ENCODE assay signal across 8 cellular contexts in genomic region chr11:106077609-106078517, GRCh38. TPM values are rescaled to one million over a fixed set of nuclear protein-coding genes. Genes with fewer than 3 reads are reported as not detected.
DNase-seq lines count a peak whose midpoint lies in the region; ATAC-seq and TF ChIP-seq lines count a peak whose summit lies in the region.

Gene AASDHPPT, plus strand, starts transcription at chr11:106077662. Its CDS starts 49 bp downstream, at chr11:106077711.

- no peaks in the 10 kb centered on the region for H3K27me3 ChIP-seq in HUES6 (ENCODE audit: control insufficient read depth, insufficient read depth, low read length)
- no peaks in the 10 kb centered on the region for H3K27me3 ChIP-seq in mesendoderm (ENCODE audit: insufficient read depth, low read length, poor library complexity)
- no peaks in the 10 kb centered on the region for H3K27me3 ChIP-seq in thyroid gland

- peak within 1 kb of the TSS; percentile 53 for H3K18ac ChIP-seq in mesendoderm (ENCODE audit: low read length)

- TF ChIP-seq CTCF in thyroid gland (IDR thresholded peaks at IDR 0.05): peak in 1 of 6 experiments; percentile 10

- H3K56ac ChIP-seq in mesendoderm (ENCODE audit: low read length): peak within 1 kb of the TSS; percentile 100

- no peaks in the 10 kb centered on the region for H3K9me3 ChIP-seq in HUES6 (ENCODE audit: control insufficient read depth, insufficient read depth, low read depth, low read length)
- no peaks in the 10 kb centered on the region for H3K9me3 ChIP-seq in thyroid gland

- H3K4me3 ChIP-seq in HUES6 (ENCODE audit: low read depth, low read length): peak within 1 kb of the TSS; percentile 94
- peak within 1 kb of the TSS; percentile 97 for H3K4me3 ChIP-seq in mesendoderm (ENCODE audit: low read length)
- peak within 1 kb of the TSS; percentile 75 to 94 (median 84) for H3K4me3 ChIP-seq in thyroid gland (replicated peaks in 1 of 3)

- intact Hi-C loops in thyroid gland (cut with DNase I): loop anchor here (10.0 kb wide), 1 partner anchor 53 kb away; the partner anchor contains the start of gene MSANTD4

- in situ Hi-C loops in endometrial microvascular endothelial cells (cut with HindIII; ENCODE audit: inconsistent ontology term, low pct_unique_long_range_greater_than_20kb, low sequenced_read_pairs): no loop called here

- H4K5ac ChIP-seq in mesendoderm (ENCODE audit: low read length): no peak within 1 kb of the TSS

- peak within 1 kb of the TSS; percentile 70 for H3K4me2 ChIP-seq in mesendoderm (ENCODE audit: low read length)

- H3K36me3 ChIP-seq in HUES6 (ENCODE audit: control insufficient read depth, insufficient read depth, low read length): peaks cover 32% of the 10 kb centered on the region
- H3K36me3 ChIP-seq in mesendoderm (ENCODE audit: control insufficient read depth, insufficient read depth, low read length): no peaks in the 10 kb centered on the region
- peaks cover 0 to 10% of the 10 kb centered on the region in 2 donors for H3K36me3 ChIP-seq in thyroid gland

- H2AK5ac ChIP-seq in mesendoderm (ENCODE audit: low read length): no peak within 1 kb of the TSS

- H2BK15ac ChIP-seq in mesendoderm (replicated peaks; ENCODE audit: low read depth): no peak within 1 kb of the TSS

- peak within 1 kb of the TSS; percentile 97 for H3K9ac ChIP-seq in HUES6 (ENCODE audit: low read length)
- H3K9ac ChIP-seq in mesendoderm (ENCODE audit: low read length): peak within 1 kb of the TSS; percentile 99

- H3K4ac ChIP-seq in mesendoderm (ENCODE audit: low read depth, low read length): peak within 1 kb of the TSS; percentile 18

- H4K8ac ChIP-seq in mesendoderm (ENCODE audit: low read depth, low read length): peak within 1 kb of the TSS; percentile 31

- peak; percentile 16 for ATAC-seq in GM21576 (IDR thresholded peaks at IDR 0.05; ENCODE audit: unreplicated experiment)

- WGBS in mesendoderm (ENCODE audit: extremely low coverage, insufficient coverage, low lambda C conversion rate): no CpG with 5 or more reads among the region's 55 CpGs
- 1% methylated on average over 27 of the region's 55 CpGs for WGBS in thyroid gland, 2 donors

- no peak within 1 kb of the TSS for H2BK120ac ChIP-seq in mesendoderm (ENCODE audit: low read depth, low read length)

- H3K4me1 ChIP-seq in HUES6 (ENCODE audit: control insufficient read depth, insufficient read depth, low read length) (peaks cover 9% of the 10 kb centered on the region; the same call in 1 of the 2 replicates), mesendoderm (ENCODE audit: control insufficient read depth, low read depth, low read length) (no peaks in the 10 kb centered on the region), thyroid gland (peaks cover 8 to 11% of the 10 kb centered on the region in 2 donors)

- peak in 1 of 2 donors; percentile 65 for TF ChIP-seq POLR2A in thyroid gland (IDR thresholded peaks at IDR 0.05)

- H3K27ac ChIP-seq in HUES6 (ENCODE audit: low read depth, low read length) (peak within 1 kb of the TSS; percentile 86), mesendoderm (ENCODE audit: low read depth, low read length) (peak within 1 kb of the TSS; percentile 87), thyroid gland (peak within 1 kb of the TSS; percentile 94 to 97 (median 96))

- H3K79me1 ChIP-seq in mesendoderm (ENCODE audit: low read length): no peaks in the 10 kb centered on the region

- peak within 1 kb of the TSS; percentile 93 for H2BK5ac ChIP-seq in mesendoderm (ENCODE audit: low read length)

- DNase-seq in NOMO-1 treated with DMSO at 0.1 percent for 48 hours (lab: John Stamatoyannopoulos, UW; ENCODE audit: unreplicated experiment): peak; percentile 28
- DNase-seq in NOMO-1 treated with dmso at 0.1 percent for 144 hours (lab: John Stamatoyannopoulos, UW; ENCODE audit: unreplicated experiment): no peak
- peak; percentile 54 for DNase-seq in SK-N-DZ (ENCODE audit: low spot score)
- no peak for DNase-seq in mesendoderm
- peak; percentile 6 to 7 for DNase-seq in thyroid gland

- H3K79me2 ChIP-seq in mesendoderm (ENCODE audit: control insufficient read depth, insufficient read depth, low read length): peaks cover 27% of the 10 kb centered on the region

- peak within 1 kb of the TSS; percentile 98 for H3K23ac ChIP-seq in mesendoderm (ENCODE audit: low read length)

RNA-seq across cellular contexts. Expression of gene AASDHPPT, which starts in this region (rescaled TPM):
- 85.4 and 88.2 TPM in 2 replicates for polyA plus RNA-seq in SK-N-DZ (2014; cell fraction: cytosol; rRNA removed)
- polyA plus RNA-seq in SK-N-DZ (2014; cell fraction: nucleus; rRNA removed): 44.8 and 47.0 TPM in 2 replicates
- total RNA-seq in endometrial microvascular endothelial cells (ENCODE audit: inconsistent ontology term): 75.4 TPM
- 29.0 TPM for polyA plus RNA-seq in mesendoderm (2013, experiment 1 of 2)
- polyA plus RNA-seq in mesendoderm (2013, experiment 2 of 2): 28.8 TPM
- 10 to 100 TPM; 35.3 to 49.0 (median 42.4) TPM for total RNA-seq in thyroid gland

Comparison
In these comparisons a context has a peak if more than half of its experiments do, and no peak if none do; other contexts are left out.
1. DNase-seq: peak in NOMO-1 treated with DMSO at 0.1 percent for 48 hours (single experiment), SK-N-DZ (single experiment) and thyroid gland (2 of 2); none in NOMO-1 treated with dmso at 0.1 percent for 144 hours (single experiment) and mesendoderm (single experiment).
2. Peak in every context shown above with its lines, with median percentiles within 50 percentile points of each other: H3K27ac ChIP-seq and H3K4me3 ChIP-seq.